In genomic region chr13:91361755-91362271, GRCh38 we compare ENCODE assay signal across 1 cellular context.
A peak's percentile ranks its signal among the peaks of the same experiment; 100 is the strongest.
TF ChIP-seq lines count a peak whose summit lies in the region.

No MANE protein-coding gene starts in this region.

TF ChIP-seq in HepG2, 621 proteins besides CTCF, POLR2A, EP300 and RAD21 (continued from another document and continues in another):
- TF ChIP-seq FOXP1 (IDR thresholded peaks at IDR 0.05), result peak; percentile 81
- TF ChIP-seq FOXP1 (CRISPR knock-in tag; IDR thresholded peaks at IDR 0.05), result peak; percentile 95
- peak; percentile 57 for TF ChIP-seq ELF3 (CRISPR knock-in tag; IDR thresholded peaks at IDR 0.05)
- no peak for TF ChIP-seq HES4 (CRISPR knock-in tag; IDR thresholded peaks at IDR 0.05; ENCODE audit: borderline replicate concordance)
- no peak for TF ChIP-seq GPBP1L1 (CRISPR knock-in tag; IDR thresholded peaks at IDR 0.05)
- no peak for TF ChIP-seq ZNF639 (CRISPR knock-in tag; conservative IDR thresholded peaks at IDR 0.05)
- peak; percentile 87; the same call in 1 of the 2 replicates for TF ChIP-seq FOXJ3 (CRISPR knock-in tag; IDR thresholded peaks at IDR 0.05; ENCODE audit: borderline replicate concordance)
- peak; percentile 86 for TF ChIP-seq RXRB (CRISPR knock-in tag; IDR thresholded peaks at IDR 0.05; ENCODE audit: borderline replicate concordance)
- no peak for TF ChIP-seq ZNF460 (CRISPR knock-in tag; IDR thresholded peaks at IDR 0.05; ENCODE audit: borderline replicate concordance)
- TF ChIP-seq CEBPB (IDR thresholded peaks at IDR 0.05; ENCODE audit: borderline replicate concordance, low read depth, low read length), result peak; percentile 91
- no peak for TF ChIP-seq CENPX (CRISPR knock-in tag; IDR thresholded peaks at IDR 0.05)
- TF ChIP-seq U2AF1 (optimal IDR thresholded peaks at IDR 0.05; ENCODE audit: low read depth, low read length), result no peak
- TF ChIP-seq, protein P1, sequence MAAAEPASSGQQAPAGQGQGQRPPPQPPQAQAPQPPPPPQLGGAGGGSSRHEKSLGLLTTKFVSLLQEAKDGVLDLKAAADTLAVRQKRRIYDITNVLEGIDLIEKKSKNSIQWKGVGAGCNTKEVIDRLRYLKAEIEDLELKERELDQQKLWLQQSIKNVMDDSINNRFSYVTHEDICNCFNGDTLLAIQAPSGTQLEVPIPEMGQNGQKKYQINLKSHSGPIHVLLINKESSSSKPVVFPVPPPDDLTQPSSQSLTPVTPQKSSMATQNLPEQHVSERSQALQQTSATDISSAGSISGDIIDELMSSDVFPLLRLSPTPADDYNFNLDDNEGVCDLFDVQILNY (CRISPR knock-in tag; conservative IDR thresholded peaks at IDR 0.05), result no peak
- TF ChIP-seq, protein P2, sequence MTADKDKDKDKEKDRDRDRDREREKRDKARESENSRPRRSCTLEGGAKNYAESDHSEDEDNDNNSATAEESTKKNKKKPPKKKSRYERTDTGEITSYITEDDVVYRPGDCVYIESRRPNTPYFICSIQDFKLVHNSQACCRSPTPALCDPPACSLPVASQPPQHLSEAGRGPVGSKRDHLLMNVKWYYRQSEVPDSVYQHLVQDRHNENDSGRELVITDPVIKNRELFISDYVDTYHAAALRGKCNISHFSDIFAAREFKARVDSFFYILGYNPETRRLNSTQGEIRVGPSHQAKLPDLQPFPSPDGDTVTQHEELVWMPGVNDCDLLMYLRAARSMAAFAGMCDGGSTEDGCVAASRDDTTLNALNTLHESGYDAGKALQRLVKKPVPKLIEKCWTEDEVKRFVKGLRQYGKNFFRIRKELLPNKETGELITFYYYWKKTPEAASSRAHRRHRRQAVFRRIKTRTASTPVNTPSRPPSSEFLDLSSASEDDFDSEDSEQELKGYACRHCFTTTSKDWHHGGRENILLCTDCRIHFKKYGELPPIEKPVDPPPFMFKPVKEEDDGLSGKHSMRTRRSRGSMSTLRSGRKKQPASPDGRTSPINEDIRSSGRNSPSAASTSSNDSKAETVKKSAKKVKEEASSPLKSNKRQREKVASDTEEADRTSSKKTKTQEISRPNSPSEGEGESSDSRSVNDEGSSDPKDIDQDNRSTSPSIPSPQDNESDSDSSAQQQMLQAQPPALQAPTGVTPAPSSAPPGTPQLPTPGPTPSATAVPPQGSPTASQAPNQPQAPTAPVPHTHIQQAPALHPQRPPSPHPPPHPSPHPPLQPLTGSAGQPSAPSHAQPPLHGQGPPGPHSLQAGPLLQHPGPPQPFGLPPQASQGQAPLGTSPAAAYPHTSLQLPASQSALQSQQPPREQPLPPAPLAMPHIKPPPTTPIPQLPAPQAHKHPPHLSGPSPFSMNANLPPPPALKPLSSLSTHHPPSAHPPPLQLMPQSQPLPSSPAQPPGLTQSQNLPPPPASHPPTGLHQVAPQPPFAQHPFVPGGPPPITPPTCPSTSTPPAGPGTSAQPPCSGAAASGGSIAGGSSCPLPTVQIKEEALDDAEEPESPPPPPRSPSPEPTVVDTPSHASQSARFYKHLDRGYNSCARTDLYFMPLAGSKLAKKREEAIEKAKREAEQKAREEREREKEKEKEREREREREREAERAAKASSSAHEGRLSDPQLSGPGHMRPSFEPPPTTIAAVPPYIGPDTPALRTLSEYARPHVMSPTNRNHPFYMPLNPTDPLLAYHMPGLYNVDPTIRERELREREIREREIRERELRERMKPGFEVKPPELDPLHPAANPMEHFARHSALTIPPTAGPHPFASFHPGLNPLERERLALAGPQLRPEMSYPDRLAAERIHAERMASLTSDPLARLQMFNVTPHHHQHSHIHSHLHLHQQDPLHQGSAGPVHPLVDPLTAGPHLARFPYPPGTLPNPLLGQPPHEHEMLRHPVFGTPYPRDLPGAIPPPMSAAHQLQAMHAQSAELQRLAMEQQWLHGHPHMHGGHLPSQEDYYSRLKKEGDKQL (CRISPR knock-in tag; IDR thresholded peaks at IDR 0.05; ENCODE audit: low read depth), result peak; percentile 70
- no peak for TF ChIP-seq ZNF564 (CRISPR knock-in tag; IDR thresholded peaks at IDR 0.05)
- TF ChIP-seq ZNF230 (CRISPR knock-in tag; IDR thresholded peaks at IDR 0.05), result no peak
- no peak for TF ChIP-seq NFIB (CRISPR knock-in tag; IDR thresholded peaks at IDR 0.05; ENCODE audit: borderline replicate concordance)
- TF ChIP-seq MED1 (CRISPR knock-in tag; IDR thresholded peaks at IDR 0.05), result peak; percentile 46
- no peak for TF ChIP-seq NFYC (CRISPR knock-in tag; IDR thresholded peaks at IDR 0.05)
- TF ChIP-seq SIX1 (CRISPR knock-in tag; IDR thresholded peaks at IDR 0.05; ENCODE audit: borderline replicate concordance), result peak; percentile 47; the same call in 1 of the 2 replicates
- TF ChIP-seq CEBPG (CRISPR knock-in tag; IDR thresholded peaks at IDR 0.05), result peak; percentile 90
- no peak for TF ChIP-seq CBX5 (CRISPR knock-in tag; IDR thresholded peaks at IDR 0.05; ENCODE audit: borderline replicate concordance)
- peak; percentile 53; the same call in 1 of the 2 replicates for TF ChIP-seq MIER3 (CRISPR knock-in tag; IDR thresholded peaks at IDR 0.05; ENCODE audit: borderline replicate concordance)
- no peak for TF ChIP-seq ZNF558 (CRISPR knock-in tag; IDR thresholded peaks at IDR 0.05; ENCODE audit: borderline replicate concordance)
- TF ChIP-seq, protein P3, sequence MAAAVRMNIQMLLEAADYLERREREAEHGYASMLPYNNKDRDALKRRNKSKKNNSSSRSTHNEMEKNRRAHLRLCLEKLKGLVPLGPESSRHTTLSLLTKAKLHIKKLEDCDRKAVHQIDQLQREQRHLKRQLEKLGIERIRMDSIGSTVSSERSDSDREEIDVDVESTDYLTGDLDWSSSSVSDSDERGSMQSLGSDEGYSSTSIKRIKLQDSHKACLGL (CRISPR knock-in tag; IDR thresholded peaks at IDR 0.05), result no peak
- no peak for TF ChIP-seq GABPA (IDR thresholded peaks at IDR 0.05; ENCODE audit: low read depth, low read length)
- TF ChIP-seq GABPA (CRISPR knock-in tag; IDR thresholded peaks at IDR 0.05; ENCODE audit: low read depth), result no peak
- TF ChIP-seq ZSCAN12 (CRISPR knock-in tag; IDR thresholded peaks at IDR 0.05), result no peak
- no peak for TF ChIP-seq ZSCAN9 (CRISPR knock-in tag; IDR thresholded peaks at IDR 0.05; ENCODE audit: borderline replicate concordance)
- peak; percentile 98 for TF ChIP-seq SOX5 (CRISPR knock-in tag; IDR thresholded peaks at IDR 0.05; ENCODE audit: borderline replicate concordance)
- no peak for TF ChIP-seq SMARCE1 (IDR thresholded peaks at IDR 0.05; ENCODE audit: borderline replicate concordance)
- TF ChIP-seq ZNF713 (CRISPR knock-in tag; IDR thresholded peaks at IDR 0.05), result no peak
- TF ChIP-seq ATM (IDR thresholded peaks at IDR 0.05; ENCODE audit: borderline replicate concordance), result no peak
- no peak for TF ChIP-seq KDM5A (IDR thresholded peaks at IDR 0.05; ENCODE audit: borderline replicate concordance, low read length)
- no peak for TF ChIP-seq ZNF891 (CRISPR knock-in tag; IDR thresholded peaks at IDR 0.05)
- TF ChIP-seq ZBTB3 (CRISPR knock-in tag; IDR thresholded peaks at IDR 0.05; ENCODE audit: borderline replicate concordance, low read depth), result 0 out of 2 replicates have a peak, but pooled peaks have one; percentile 32
- no peak for TF ChIP-seq SOX6 (IDR thresholded peaks at IDR 0.05)
- peak; percentile 97 for TF ChIP-seq SOX6 (CRISPR knock-in tag; IDR thresholded peaks at IDR 0.05)
- TF ChIP-seq, protein P4, sequence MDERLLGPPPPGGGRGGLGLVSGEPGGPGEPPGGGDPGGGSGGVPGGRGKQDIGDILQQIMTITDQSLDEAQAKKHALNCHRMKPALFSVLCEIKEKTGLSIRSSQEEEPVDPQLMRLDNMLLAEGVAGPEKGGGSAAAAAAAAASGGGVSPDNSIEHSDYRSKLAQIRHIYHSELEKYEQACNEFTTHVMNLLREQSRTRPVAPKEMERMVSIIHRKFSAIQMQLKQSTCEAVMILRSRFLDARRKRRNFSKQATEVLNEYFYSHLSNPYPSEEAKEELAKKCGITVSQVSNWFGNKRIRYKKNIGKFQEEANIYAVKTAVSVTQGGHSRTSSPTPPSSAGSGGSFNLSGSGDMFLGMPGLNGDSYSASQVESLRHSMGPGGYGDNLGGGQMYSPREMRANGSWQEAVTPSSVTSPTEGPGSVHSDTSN (CRISPR knock-in tag; IDR thresholded peaks at IDR 0.05), result no peak
- TF ChIP-seq, protein P5, sequence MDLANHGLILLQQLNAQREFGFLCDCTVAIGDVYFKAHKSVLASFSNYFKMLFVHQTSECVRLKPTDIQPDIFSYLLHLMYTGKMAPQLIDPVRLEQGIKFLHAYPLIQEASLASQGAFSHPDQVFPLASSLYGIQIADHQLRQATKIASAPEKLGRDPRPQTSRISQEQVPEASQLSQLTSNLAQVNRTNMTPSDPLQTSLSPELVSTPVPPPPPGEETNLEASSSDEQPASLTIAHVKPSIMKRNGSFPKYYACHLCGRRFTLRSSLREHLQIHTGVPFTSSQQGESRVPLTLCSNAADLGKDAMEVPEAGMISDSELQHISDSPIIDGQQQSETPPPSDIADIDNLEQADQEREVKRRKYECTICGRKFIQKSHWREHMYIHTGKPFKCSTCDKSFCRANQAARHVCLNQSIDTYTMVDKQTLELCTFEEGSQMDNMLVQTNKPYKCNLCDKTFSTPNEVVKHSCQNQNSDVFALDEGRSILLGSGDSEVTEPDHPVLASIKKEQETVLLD (CRISPR knock-in tag; IDR thresholded peaks at IDR 0.05; ENCODE audit: low read depth), result no peak
- no peak for TF ChIP-seq SUZ12 (IDR thresholded peaks at IDR 0.05; ENCODE audit: low read depth, low read length)
- TF ChIP-seq CREM (IDR thresholded peaks at IDR 0.05), result peak; percentile 84
- TF ChIP-seq CREM (CRISPR knock-in tag; IDR thresholded peaks at IDR 0.05), result no peak
- TF ChIP-seq, protein P6, sequence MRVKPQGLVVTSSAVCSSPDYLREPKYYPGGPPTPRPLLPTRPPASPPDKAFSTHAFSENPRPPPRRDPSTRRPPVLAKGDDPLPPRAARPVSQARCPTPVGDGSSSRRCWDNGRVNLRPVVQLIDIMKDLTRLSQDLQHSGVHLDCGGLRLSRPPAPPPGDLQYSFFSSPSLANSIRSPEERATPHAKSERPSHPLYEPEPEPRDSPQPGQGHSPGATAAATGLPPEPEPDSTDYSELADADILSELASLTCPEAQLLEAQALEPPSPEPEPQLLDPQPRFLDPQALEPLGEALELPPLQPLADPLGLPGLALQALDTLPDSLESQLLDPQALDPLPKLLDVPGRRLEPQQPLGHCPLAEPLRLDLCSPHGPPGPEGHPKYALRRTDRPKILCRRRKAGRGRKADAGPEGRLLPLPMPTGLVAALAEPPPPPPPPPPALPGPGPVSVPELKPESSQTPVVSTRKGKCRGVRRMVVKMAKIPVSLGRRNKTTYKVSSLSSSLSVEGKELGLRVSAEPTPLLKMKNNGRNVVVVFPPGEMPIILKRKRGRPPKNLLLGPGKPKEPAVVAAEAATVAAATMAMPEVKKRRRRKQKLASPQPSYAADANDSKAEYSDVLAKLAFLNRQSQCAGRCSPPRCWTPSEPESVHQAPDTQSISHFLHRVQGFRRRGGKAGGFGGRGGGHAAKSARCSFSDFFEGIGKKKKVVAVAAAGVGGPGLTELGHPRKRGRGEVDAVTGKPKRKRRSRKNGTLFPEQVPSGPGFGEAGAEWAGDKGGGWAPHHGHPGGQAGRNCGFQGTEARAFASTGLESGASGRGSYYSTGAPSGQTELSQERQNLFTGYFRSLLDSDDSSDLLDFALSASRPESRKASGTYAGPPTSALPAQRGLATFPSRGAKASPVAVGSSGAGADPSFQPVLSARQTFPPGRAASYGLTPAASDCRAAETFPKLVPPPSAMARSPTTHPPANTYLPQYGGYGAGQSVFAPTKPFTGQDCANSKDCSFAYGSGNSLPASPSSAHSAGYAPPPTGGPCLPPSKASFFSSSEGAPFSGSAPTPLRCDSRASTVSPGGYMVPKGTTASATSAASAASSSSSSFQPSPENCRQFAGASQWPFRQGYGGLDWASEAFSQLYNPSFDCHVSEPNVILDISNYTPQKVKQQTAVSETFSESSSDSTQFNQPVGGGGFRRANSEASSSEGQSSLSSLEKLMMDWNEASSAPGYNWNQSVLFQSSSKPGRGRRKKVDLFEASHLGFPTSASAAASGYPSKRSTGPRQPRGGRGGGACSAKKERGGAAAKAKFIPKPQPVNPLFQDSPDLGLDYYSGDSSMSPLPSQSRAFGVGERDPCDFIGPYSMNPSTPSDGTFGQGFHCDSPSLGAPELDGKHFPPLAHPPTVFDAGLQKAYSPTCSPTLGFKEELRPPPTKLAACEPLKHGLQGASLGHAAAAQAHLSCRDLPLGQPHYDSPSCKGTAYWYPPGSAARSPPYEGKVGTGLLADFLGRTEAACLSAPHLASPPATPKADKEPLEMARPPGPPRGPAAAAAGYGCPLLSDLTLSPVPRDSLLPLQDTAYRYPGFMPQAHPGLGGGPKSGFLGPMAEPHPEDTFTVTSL (CRISPR knock-in tag; IDR thresholded peaks at IDR 0.05; ENCODE audit: borderline replicate concordance), result peak; percentile 71; the same call in 1 of the 2 replicates
- no peak for TF ChIP-seq ZBTB7B (CRISPR knock-in tag; IDR thresholded peaks at IDR 0.05)
- TF ChIP-seq ZNF580 (CRISPR knock-in tag; IDR thresholded peaks at IDR 0.05; ENCODE audit: borderline replicate concordance, low read depth), result no peak
